12 cellular contexts compared by ENCODE assay signal in genomic region chr1:12149791-12150175, GRCh38. TPM values are rescaled to one million over a fixed set of nuclear protein-coding genes. Genes with fewer than 3 reads are reported as not detected.
DNase-seq lines count a peak whose midpoint lies in the region; ATAC-seq and TF ChIP-seq lines count a peak whose summit lies in the region.
"Had no signal": no experiment of that assay in that cellular context is flagged by ENCODE, and none has a peak within 500 bp of the region (broad histone marks: within the 10 kb centered on the region; RNA-seq: fewer than 3 reads in every experiment).

No MANE protein-coding gene starts in this region.

- TF ChIP-seq POLR2A in spleen (IDR thresholded peaks at IDR 0.05), result no peak

- H3K79me2 ChIP-seq in smooth muscle cell (ENCODE audit: low read depth), result no peaks in the 10 kb centered on the region

- H3F3A ChIP-seq in smooth muscle cell (ENCODE audit: low read depth), result no peaks in the 10 kb centered on the region

- peaks cover 78% of the 10 kb centered on the region for H3K4me1 Mint-ChIP-seq in activated CD4-positive, alpha-beta T cell treated with anti-CD3 and anti-CD28 coated beads, Interleukin-2, amount 10 ng/mL, durations not matched to agents 24 days and 14 days
- H3K4me1 Mint-ChIP-seq in T-helper 17 cell, result peaks cover 63% of the 10 kb centered on the region

- H3K36me3 Mint-ChIP-seq in activated CD4-positive, alpha-beta T cell treated with anti-CD3 and anti-CD28 coated beads, Interleukin-2, amount 10 ng/mL, durations not matched to agents 24 days and 14 days (ENCODE audit: low read depth), result peaks cover 10% of the 10 kb centered on the region
- H3K36me3 Mint-ChIP-seq in T-helper 17 cell (ENCODE audit: low read depth), result no peaks in the 10 kb centered on the region

- H3K27me3 ChIP-seq in esophagus (ENCODE audit: control insufficient read depth in 1 of 2, insufficient read depth in 2 of 2, low read length in 2 of 2) (no peaks in the 10 kb centered on the region), spleen (replicated peaks in 1 of 7) (no peaks in the 10 kb centered on the region), smooth muscle cell (ENCODE audit: low read depth) (no peaks in the 10 kb centered on the region)
- H3K27me3 ChIP-seq: breast epithelium had no signal

- WGBS in esophagus, 2 donors, result 90% methylated on average over 6 of the region's 6 CpGs
- WGBS in spleen, 5 donors, result 78 to 93% (median 85%) methylated on average over 3 to 6 of the region's 6 CpGs
- WGBS in smooth muscle cell (ENCODE audit: low lambda C conversion rate), result 91% methylated on average over 6 of the region's 6 CpGs

- intact Hi-C loops in activated CD4-positive, alpha-beta T cell treated with anti-CD3 and anti-CD28 coated beads, Interleukin-2, amount 10 ng/mL, durations not matched to agents 24 days and 14 days (cut with micrococcal nuclease), result loop anchor here (1.0 kb wide), 1 partner anchor 9 kb away; no protein-coding TSS in a partner anchor
- intact Hi-C loops in spleen (cut with DNase I; ENCODE audit: low total_unique reads) (no loop called here), head of caudate nucleus (cut with DNase I) (no loop called here)

- H3K9me3 ChIP-seq in T-helper 17 cell (ENCODE audit: control insufficient read depth, low read length, poor library complexity, severe bottlenecking) (no peaks in the 10 kb centered on the region), esophagus (ENCODE audit: control insufficient read depth in 2 of 2, insufficient read depth in 1 of 2, low read depth in 1 of 2, low read length in 1 of 2) (peaks cover 0 to 4% of the 10 kb centered on the region in 2 donors), spleen (peaks cover 0 to 6% (median 0%) of the 10 kb centered on the region in 8 donors), smooth muscle cell (replicated peaks; ENCODE audit: low read depth) (no peaks in the 10 kb centered on the region)
- H3K9me3 ChIP-seq: A549, breast epithelium had no signal

- DNase-seq in activated CD4-positive, alpha-beta T cell treated with anti-CD3 and anti-CD28 coated beads, Interleukin-2, amount 10 ng/mL, durations not matched to agents 24 days and 14 days, result no peak
- no peak for DNase-seq in activated CD4-positive, alpha-beta T cell treated with anti-CD3 and anti-CD28 coated beads for 1 hour
- no peak for DNase-seq in T-helper 17 cell
- DNase-seq in spleen, result no peak
- no peak for DNase-seq in globus pallidus (ENCODE audit: low spot score)
- DNase-seq in head of caudate nucleus, result no peak
- no peak for DNase-seq in smooth muscle cell (lab: John Stamatoyannopoulos, UW; ENCODE audit: unreplicated experiment)
- DNase-seq: activated T-cell treated with anti-CD3 and anti-CD28 coated beads, Interleukin-2, amount 50 U/mL, for 4 hours; SHP77 had no signal

- H3K9ac ChIP-seq in smooth muscle cell (ENCODE audit: low read depth), result no peak overlapping the region

- peak overlapping the region; percentile 91 for H3K27ac Mint-ChIP-seq in activated CD4-positive, alpha-beta T cell treated with anti-CD3 and anti-CD28 coated beads, Interleukin-2, amount 10 ng/mL, durations not matched to agents 24 days and 14 days
- H3K27ac Mint-ChIP-seq in T-helper 17 cell, result peak overlapping the region; percentile 92

- H3K36me3 ChIP-seq in esophagus (ENCODE audit: control insufficient read depth in 2 of 2, insufficient read depth in 2 of 2, low read length in 1 of 2) (no peaks in the 10 kb centered on the region), spleen (no peaks in the 10 kb centered on the region), smooth muscle cell (ENCODE audit: low read depth) (no peaks in the 10 kb centered on the region)
- H3K36me3 ChIP-seq: breast epithelium had no signal

- TF ChIP-seq CTCF in spleen (IDR thresholded peaks at IDR 0.05 in 8 of 11, conservative IDR thresholded peaks at IDR 0.05 in 3 of 11), result no peak
- TF ChIP-seq CTCF in smooth muscle cell (IDR thresholded peaks at IDR 0.05; ENCODE audit: borderline replicate concordance, insufficient read depth, poor library complexity, severe bottlenecking), result no peak

- H3K4me3 ChIP-seq in esophagus (ENCODE audit: low read depth in 1 of 2, low read length in 2 of 2) (no peak overlapping the region), spleen (peak overlapping the region in 1 of 8 donors; percentile 61), smooth muscle cell (no peak overlapping the region)
- H3K4me3 ChIP-seq: A549, breast epithelium had no signal

- peaks cover 2% of the 10 kb centered on the region in 2 donors for H3K4me1 ChIP-seq in esophagus (ENCODE audit: control insufficient read depth in 2 of 2, insufficient read depth in 2 of 2, low read length in 1 of 2)
- H3K4me1 ChIP-seq in spleen, result peaks cover 59 to 100% (median 89%) of the 10 kb centered on the region in 6 donors
- H3K4me1 ChIP-seq in smooth muscle cell (ENCODE audit: low read depth), result no peaks in the 10 kb centered on the region
- H3K4me1 ChIP-seq: breast epithelium had no signal

- H4K20me1 ChIP-seq in smooth muscle cell (ENCODE audit: low read depth), result no peaks in the 10 kb centered on the region

- peaks cover 9% of the 10 kb centered on the region for H3K9me3 Mint-ChIP-seq in activated CD4-positive, alpha-beta T cell treated with anti-CD3 and anti-CD28 coated beads, Interleukin-2, amount 10 ng/mL, durations not matched to agents 24 days and 14 days

- ATAC-seq in T-helper 17 cell, result no peak
- ATAC-seq: A549 had no signal

- no peak overlapping the region for H2AFZ ChIP-seq in smooth muscle cell (ENCODE audit: low read depth)

- H3K27ac ChIP-seq in esophagus (ENCODE audit: low read depth in 2 of 2, low read length in 1 of 2) (peak overlapping the region; percentile 47 to 69), spleen (peak overlapping the region; percentile 88 to 99 (median 96)), smooth muscle cell (ENCODE audit: low read depth) (no peak overlapping the region)
- H3K27ac ChIP-seq: A549 had no signal

- H3K4me2 ChIP-seq in smooth muscle cell, result no peak overlapping the region
- H3K4me2 ChIP-seq: A549 had no signal

- peak overlapping the region; percentile 73 for H3K4me3 Mint-ChIP-seq in activated CD4-positive, alpha-beta T cell treated with anti-CD3 and anti-CD28 coated beads, Interleukin-2, amount 10 ng/mL, durations not matched to agents 24 days and 14 days
- peak overlapping the region; percentile 83 for H3K4me3 Mint-ChIP-seq in T-helper 17 cell

- no peaks in the 10 kb centered on the region for H3K27me3 Mint-ChIP-seq in activated CD4-positive, alpha-beta T cell treated with anti-CD3 and anti-CD28 coated beads, Interleukin-2, amount 10 ng/mL, durations not matched to agents 24 days and 14 days
- no peaks in the 10 kb centered on the region for H3K27me3 Mint-ChIP-seq in T-helper 17 cell

RNA-seq across cellular contexts. Expression of gene TNFRSF1B, which starts 17.0 kb away (rescaled TPM):
- total RNA-seq in activated CD4-positive, alpha-beta T cell treated with anti-CD3 and anti-CD28 coated beads, Interleukin-2, amount 10 ng/mL, durations not matched to agents 24 days and 14 days, result 145 TPM in 2 replicates
- total RNA-seq in T-helper 17 cell (100 to 1,000 TPM; 127 to 132 TPM), spleen (100 to 1,000 TPM; 142 to 233 (median 183) TPM), smooth muscle cell (6.9 and 9.0 TPM in 2 replicates)
- polyA plus RNA-seq in esophagus (1 to 10 TPM; 1.8 to 3.4 TPM), spleen (10 to 100 TPM; 28.5 to 63.2 (median 36.8) TPM), smooth muscle cell (14.8 and 20.3 TPM in 2 replicates)

Comparison
In these comparisons a context has a peak if more than half of its experiments do, and no peak if none do; other contexts are left out.
1. RNA of gene TNFRSF1B, which starts 17.0 kb away (total RNA-seq): 142 to 233 TPM in spleen, 145 TPM in activated CD4-positive, alpha-beta T cell treated with anti-CD3 and anti-CD28 coated beads, Interleukin-2, amount 10 ng/mL, durations not matched to agents 24 days and 14 days and 127 to 132 TPM in T-helper 17 cell; 6.9 to 9.0 TPM in smooth muscle cell; every median in the first group is over 10 times any median in the second.